9 cellular contexts compared by ENCODE assay signal in genomic region chr6:83615025-83615999, GRCh38.
DNase-seq lines count a peak whose midpoint lies in the region; ATAC-seq, FAIRE-seq and TF ChIP-seq lines count a peak whose summit lies in the region.
"Had no signal": no experiment of that assay in that cellular context is flagged by ENCODE, and none has a peak within 500 bp of the region (broad histone marks: within the 10 kb centered on the region; RNA-seq: fewer than 3 reads in every experiment).

No MANE protein-coding gene starts in this region.

- H3K4me3 ChIP-seq in HAP-1 (no peak overlapping the region), ascending aorta (no peak overlapping the region), HepG2 (replicated peaks in 1 of 3; ENCODE audit: insufficient read depth in 1 of 3, low read depth in 2 of 3, low read length in 3 of 3) (no peak overlapping the region)
- H3K4me3 ChIP-seq: BLaER1 had no signal

- in situ Hi-C loops in HAP-1 (cut with MboI; ENCODE audit: low sequenced_read_pairs) (no loop called here), HepG2 (cut with HindIII; ENCODE audit: extremely low pct_ligation_motif_present, low pct_unique_long_range_greater_than_20kb) (loop anchor here (10.0 kb wide), 1 partner anchor 609 kb away; the partner anchor contains the start of gene CEP162)

- no peaks in the 10 kb centered on the region for H3K79me2 ChIP-seq in HepG2 (ENCODE audit: insufficient read depth, low read length)

- no peak overlapping the region for H3K27ac ChIP-seq in ascending aorta
- no peak overlapping the region for H3K27ac ChIP-seq in HepG2 (ENCODE audit: extremely low read length, insufficient read depth, low read length)
- H3K27ac ChIP-seq: BLaER1 had no signal

- TF ChIP-seq EP300 in HepG2 (IDR thresholded peaks at IDR 0.05; ENCODE audit: low read depth in 2 of 2, low read length in 2 of 2) (no peak), HepG2 (CRISPR knock-in tag; IDR thresholded peaks at IDR 0.05; ENCODE audit: borderline replicate concordance) (no peak)

- DNase-seq in DMS79 treated with DMSO at 0.1 percent for 48 hours (lab: John Stamatoyannopoulos, UW), result peak; percentile 9
- DNase-seq in DMS79 (lab: John Stamatoyannopoulos, UW), result no peak
- DNase-seq in HAP-1 (ENCODE audit: low spot score in 2 of 2), result peak; percentile 25 to 40
- DNase-seq in NCI-H2171 (lab: John Stamatoyannopoulos, UW), result peak; percentile 27
- no peak for DNase-seq in ascending aorta (ENCODE audit: low spot score in 2 of 2)
- peak; percentile 18 for DNase-seq in HepG2 (ENCODE audit: low spot score)
- DNase-seq in activated T-cell treated with anti-CD3 and anti-CD28 coated beads for 4 hours, result no peak

- WGBS in HepG2 (ENCODE audit: low lambda C conversion rate), result 26% methylated on average over 6 of the region's 6 CpGs

- H3K9me3 ChIP-seq in HAP-1 (no peaks in the 10 kb centered on the region), ascending aorta (no peaks in the 10 kb centered on the region), HepG2 (ENCODE audit: low read length) (no peaks in the 10 kb centered on the region)
- H3K9me3 ChIP-seq: BLaER1 had no signal

- ATAC-seq in HepG2 (peak; percentile 69), GM18870 (IDR thresholded peaks at IDR 0.05; ENCODE audit: unreplicated experiment) (no peak)

- intact Hi-C loops in ascending aorta (cut with DNase I) (loop anchor here (5.0 kb wide), 1 partner anchor 607 kb away; no protein-coding TSS in a partner anchor), HepG2 (cut with micrococcal nuclease; ENCODE audit: unreplicated experiment) (loop anchor here (1.0 to 10.0 kb wide), 3 partner anchors 189 to 605 kb away; no protein-coding TSS in a partner anchor)

- H4K20me1 ChIP-seq in HepG2 (ENCODE audit: insufficient read depth, low read length), result no peaks in the 10 kb centered on the region
- H4K20me1 ChIP-seq: BLaER1 had no signal

- no peak for TF ChIP-seq POLR2A in HepG2 (IDR thresholded peaks at IDR 0.05; ENCODE audit: insufficient read depth in 1 of 2, low read depth in 2 of 2, low read length in 2 of 2)

- no peaks in the 10 kb centered on the region; the same call in 1 of the 2 replicates for H3K27me3 ChIP-seq in HAP-1 (ENCODE audit: low read depth)
- H3K27me3 ChIP-seq in ascending aorta, result no peaks in the 10 kb centered on the region
- H3K27me3 ChIP-seq in HepG2 (ENCODE audit: control insufficient read depth in 1 of 2, insufficient read depth in 2 of 2, low read length in 2 of 2), result no peaks in the 10 kb centered on the region
- H3K27me3 ChIP-seq: BLaER1 had no signal

- TF ChIP-seq RAD21 in HepG2 (CRISPR knock-in tag; IDR thresholded peaks at IDR 0.05), result no peak

- H3K36me3 ChIP-seq in HAP-1 (replicated peaks), result no peaks in the 10 kb centered on the region
- no peaks in the 10 kb centered on the region for H3K36me3 ChIP-seq in ascending aorta
- no peaks in the 10 kb centered on the region for H3K36me3 ChIP-seq in HepG2 (replicated peaks in 1 of 2; ENCODE audit: control insufficient read depth in 1 of 2, insufficient read depth in 2 of 2, low read length in 2 of 2)
- H3K36me3 ChIP-seq: BLaER1 had no signal

- POLR2A ChIA-PET in HepG2 (lab: Yijun Ruan, JAX), result no interaction called here

- no peak overlapping the region for H3K9ac ChIP-seq in HepG2 (ENCODE audit: insufficient read depth, low read depth, low read length)
- H3K9ac ChIP-seq: BLaER1 had no signal

- no peak overlapping the region for H3K4me2 ChIP-seq in HepG2 (ENCODE audit: low read depth, low read length)
- H3K4me2 ChIP-seq: BLaER1 had no signal

- no TSS peak for BruUV-seq in HepG2 (replicated peaks; lab: Mats Ljungman, UMichigan)

- peak; percentile 3 to 59 (median 54) for TF ChIP-seq CTCF in ascending aorta (IDR thresholded peaks at IDR 0.05)
- peak; percentile 53 for TF ChIP-seq CTCF in HepG2 (CRISPR knock-in tag; IDR thresholded peaks at IDR 0.05)

- CTCF ChIA-PET in HepG2 (lab: Yijun Ruan, JAX; ENCODE audit: low intra/inter-chr PET ratio, low total read pairs), result no interaction called here

- FAIRE-seq in HepG2 (lab: Jason Lieb, UNC), result no peak

- H2AFZ ChIP-seq in HepG2 (ENCODE audit: low read length), result no peak overlapping the region

- H3K4me1 ChIP-seq in HAP-1 (no peaks in the 10 kb centered on the region), ascending aorta (no peaks in the 10 kb centered on the region), HepG2 (ENCODE audit: insufficient read depth, low read length) (no peaks in the 10 kb centered on the region)
- H3K4me1 ChIP-seq: BLaER1 had no signal

TF ChIP-seq in HepG2, 621 proteins besides CTCF, POLR2A, EP300 and RAD21:
- TF ChIP-seq ZNF574 (CRISPR knock-in tag; IDR thresholded peaks at IDR 0.05), result no peak
- TF ChIP-seq AKAP8 (CRISPR knock-in tag; IDR thresholded peaks at IDR 0.05), result no peak
- TF ChIP-seq ZNF598 (CRISPR knock-in tag; IDR thresholded peaks at IDR 0.05; ENCODE audit: borderline replicate concordance), result no peak
- TF ChIP-seq SMC3 (IDR thresholded peaks at IDR 0.05; ENCODE audit: low read length), result peak; percentile 47
- peak; percentile 37 for TF ChIP-seq STAG1 (CRISPR knock-in tag; IDR thresholded peaks at IDR 0.05)
- TF ChIP-seq ZNF616 (CRISPR knock-in tag; IDR thresholded peaks at IDR 0.05; ENCODE audit: low read depth), result no peak
TF ChIP-seq in HepG2: peak in this region for 2.

Comparison
In these comparisons a context has a peak if more than half of its experiments do, and no peak if none do; other contexts are left out.
1. DNase-seq: peak in DMS79 treated with DMSO at 0.1 percent for 48 hours (single experiment), HAP-1 (2 of 2), NCI-H2171 (single experiment) and HepG2 (single experiment); none in DMS79 (single experiment), ascending aorta (0 of 2) and activated T-cell treated with anti-CD3 and anti-CD28 coated beads for 4 hours (single experiment).